Comparison of ENCODE assay signal across 16 cellular contexts in the genomic region with DNA sequence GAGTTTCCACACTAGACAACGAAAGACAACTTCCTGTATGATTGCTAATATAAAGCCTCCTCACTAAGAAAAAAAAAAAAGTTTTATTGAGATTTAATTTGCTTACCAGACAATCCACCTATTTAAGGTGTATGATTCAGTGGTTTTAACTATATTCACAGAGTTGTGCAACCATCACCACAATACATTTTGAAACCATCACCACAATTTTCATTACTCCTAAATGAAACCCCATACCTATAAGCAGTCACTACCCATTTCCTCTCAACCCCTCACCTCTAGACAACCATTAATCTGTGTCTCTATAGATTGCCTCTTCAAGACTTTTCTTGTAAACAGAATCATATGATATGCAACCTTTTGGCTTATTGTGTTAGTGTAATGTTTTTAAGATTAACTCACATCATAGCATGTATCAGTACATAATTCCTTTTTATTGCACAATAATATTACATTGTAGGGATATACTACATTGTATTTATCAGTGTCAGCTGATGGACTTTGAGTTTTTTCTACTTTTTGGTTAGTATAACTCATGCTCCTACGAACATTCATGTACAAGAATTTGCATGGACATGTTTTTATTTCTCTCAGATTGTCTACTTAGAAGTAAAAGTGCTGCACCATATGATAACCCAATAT.
"Had no signal": no experiment of that assay in that cellular context is flagged by ENCODE, and none has a peak within 500 bp of the region (broad histone marks: within the 10 kb centered on the region; RNA-seq: fewer than 3 reads in every experiment).

No MANE protein-coding gene starts in this region.

- H3K27ac ChIP-seq: prostate gland, tibial artery had no signal

- H3K4me3 ChIP-seq: prostate gland, tibial artery had no signal

- ATAC-seq: activated naive CD4-positive, alpha-beta T cell treated with anti-CD3 and anti-CD28 coated beads, Interleukin-2, amount 50 U/mL, for 72 hours; activated T-cell treated with anti-CD3 and anti-CD28 coated beads, Interleukin-2, amount 50 U/mL, for 72 hours; stimulated activated effector memory CD8-positive, alpha-beta T cell treated with anti-CD3 and anti-CD28 coated beads, Interleukin-12 subunit alpha, Interleukin-12 subunit beta, amount 100 ng/mL, for 72 hours had no signal

- DNase-seq: activated CD4-positive, alpha-beta T cell treated with anti-CD3 and anti-CD28 coated beads, Interleukin-2, amount 10 ng/mL, durations not matched to agents 24 days and 14 days; activated CD4-positive, CD25-positive, alpha-beta regulatory T cell; activated CD8-positive, alpha-beta memory T cell treated with anti-CD3 and anti-CD28 coated beads, Interleukin-2, amount 50 U/mL, for 48 hours; activated gamma-delta T cell; activated T-cell treated with anti-CD3 and anti-CD28 coated beads, Interleukin-2, amount 50 U/mL, for 72 hours; amniotic stem cell; cortex of kidney; effector CD8-positive, alpha-beta T cell; foreskin melanocyte; nephron progenitor cell; occipital lobe; stimulated activated CD4-positive, alpha-beta T cell treated with anti-CD3 and anti-CD28 coated beads, Interleukin-1b, Interleukin-23, amount 100 ng/mL, for 48 hours; tibial artery had no signal

- H3K4me1 ChIP-seq: prostate gland had no signal

- H3K27me3 ChIP-seq: tibial artery had no signal

- H3K36me3 ChIP-seq: prostate gland, tibial artery had no signal

- H3K9me3 ChIP-seq: prostate gland, tibial artery had no signal
